ENCODE assay signal across 8 cellular contexts in genomic region chr16:85986931-85987749, GRCh38.
DNase-seq lines count a peak whose midpoint lies in the region; ATAC-seq, FAIRE-seq and TF ChIP-seq lines count a peak whose summit lies in the region.

No MANE protein-coding gene starts in this region.

- TF ChIP-seq CTCF in PC-3 (conservative IDR thresholded peaks at IDR 0.05; ENCODE audit: low read depth, low read length) (no peak), GM12878 (IDR thresholded peaks at IDR 0.05 in 2 of 3, conservative IDR thresholded peaks at IDR 0.05 in 1 of 3; ENCODE audit: control insufficient read depth in 2 of 3, extremely low read depth in 1 of 3, insufficient read depth in 1 of 3, low read depth in 3 of 3, low read length in 3 of 3) (peak; percentile 9 to 53 (median 34); a peak in 5 of 6 replicates), mucosa of descending colon (IDR thresholded peaks at IDR 0.05) (no peak), uterus (IDR thresholded peaks at IDR 0.05) (peak; percentile 25 to 43 (median 40)), mammary epithelial cell (conservative IDR thresholded peaks at IDR 0.05 in 1 of 2, IDR thresholded peaks at IDR 0.05 in 1 of 2; ENCODE audit: extremely low read depth in 1 of 2, insufficient read depth in 1 of 2, low read depth in 1 of 2, low read length in 2 of 2) (peak in 1 of 2 donors; percentile 37)

- no peaks in the 10 kb centered on the region for H4K20me1 ChIP-seq in PC-3 (ENCODE audit: low read length)
- no peaks in the 10 kb centered on the region for H4K20me1 ChIP-seq in GM12878 (ENCODE audit: control insufficient read depth, insufficient read depth)
- H4K20me1 ChIP-seq in mammary epithelial cell (ENCODE audit: insufficient read depth, low read length), result no peaks in the 10 kb centered on the region

- POLR2A ChIA-PET in PC-3 (lab: Charles Lee; ENCODE audit: unreplicated experiment) (no interaction called here), GM12878 (lab: Charles Lee) (interaction anchor here (1.0 to 2.5 kb wide), 11 partner anchors 9 to 166 kb away, joined by 3 to 10 read pairs (median 3); partner anchors contain the start of gene IRF8)

- DNase-seq in GM12892 (ENCODE audit: insufficient read length) (peak; percentile 71), PC-3 (no peak), GM12878 (ENCODE audit: low read depth, low spot score) (no peak), mucosa of descending colon (peak in 2 of 3 donors; percentile 62 to 68), uterus (no peak), mammary epithelial cell (no peak)

- peak; percentile 60 for TF ChIP-seq RAD21 in GM12878 (IDR thresholded peaks at IDR 0.05; ENCODE audit: insufficient read depth, low read depth, low read length)

- H3F3A ChIP-seq in PC-3 (ENCODE audit: low read length, unreplicated experiment), result no peaks in the 10 kb centered on the region

- H3K4me2 ChIP-seq in PC-3 (ENCODE audit: low read length) (peak overlapping the region; percentile 64), GM12878 (ENCODE audit: control insufficient read depth, insufficient read depth) (peak overlapping the region; percentile 92), mammary epithelial cell (ENCODE audit: insufficient read depth, low read depth, low read length) (no peak overlapping the region)

- peak overlapping the region; percentile 50 for H3K4me3 ChIP-seq in PC-3 (ENCODE audit: low read length)
- H3K4me3 ChIP-seq in GM12878, result peak overlapping the region; percentile 41; the same call in 1 of the 2 replicates
- no peak overlapping the region for H3K4me3 ChIP-seq in mucosa of descending colon
- H3K4me3 ChIP-seq in uterus, result no peak overlapping the region
- no peak overlapping the region for H3K4me3 ChIP-seq in mammary epithelial cell (replicated peaks in 1 of 3; ENCODE audit: insufficient read depth in 1 of 3, low read depth in 2 of 3, low read length in 3 of 3)

- BruUV-seq in PC-3 (replicated peaks; lab: Mats Ljungman, UMichigan) (no TSS peak), GM12878 (replicated peaks; lab: Mats Ljungman, UMichigan) (no TSS peak), mammary epithelial cell (replicated peaks; lab: Mats Ljungman, UMichigan) (no TSS peak)

- FAIRE-seq in GM12892 (lab: Jason Lieb, UNC) (peak; percentile 87), GM12878 (lab: Jason Lieb, UNC) (no peak)

- H3K79me2 ChIP-seq in PC-3 (ENCODE audit: low read length), result no peaks in the 10 kb centered on the region
- H3K79me2 ChIP-seq in GM12878 (ENCODE audit: control insufficient read depth, insufficient read depth, low read length), result peaks cover 5% of the 10 kb centered on the region
- H3K79me2 ChIP-seq in mammary epithelial cell (ENCODE audit: insufficient read depth, low read length), result no peaks in the 10 kb centered on the region

- H3K36me3 ChIP-seq in PC-3 (ENCODE audit: low read depth, low read length), result no peaks in the 10 kb centered on the region
- no peaks in the 10 kb centered on the region for H3K36me3 ChIP-seq in GM12878 (ENCODE audit: control insufficient read depth in 2 of 2, insufficient read depth in 2 of 2, low read length in 1 of 2)
- H3K36me3 ChIP-seq in mucosa of descending colon (ENCODE audit: low read depth), result no peaks in the 10 kb centered on the region
- no peaks in the 10 kb centered on the region for H3K36me3 ChIP-seq in uterus
- no peaks in the 10 kb centered on the region for H3K36me3 ChIP-seq in mammary epithelial cell (ENCODE audit: insufficient read depth, low read length)

- CTCF ChIA-PET in PC-3 (lab: Charles Lee) (interaction anchor here (0.6 to 1.2 kb wide), 3 partner anchors 166 to 730 kb away, joined by 3 to 10 read pairs (median 5); no protein-coding TSS in a partner anchor), GM12878 (lab: Yijun Ruan, JAX) (interaction anchor here (0.6 to 12.2 kb wide), 36 partner anchors 11 to 184 kb away, joined by 3 to 337 read pairs (median 5); partner anchors contain the start of gene IRF8), mammary epithelial cell (lab: Charles Lee; ENCODE audit: low non-redundant PET) (interaction anchor here (0.6 to 1.8 kb wide), 2 partner anchors 166 to 168 kb away, joined by 3 to 19 read pairs; no protein-coding TSS in a partner anchor)

- WGBS in GM12878 (ENCODE audit: insufficient coverage, insufficient replicate concordance, low lambda C conversion rate, missing lambda C conversion rate), result 38% methylated on average over 10 of the region's 12 CpGs
- WGBS in mammary epithelial cell (ENCODE audit: low coverage, missing lambda C conversion rate), result 12% methylated on average over 4 of the region's 12 CpGs

- ATAC-seq in PC-3 (no peak), GM12878 (peak; percentile 52), mucosa of descending colon (peak; percentile 76), HG02852 (IDR thresholded peaks at IDR 0.05; ENCODE audit: unreplicated experiment) (no peak), GM19035 (IDR thresholded peaks at IDR 0.05; ENCODE audit: unreplicated experiment) (no peak)

- H3K27me3 ChIP-seq in PC-3 (ENCODE audit: low read length), result peaks cover 89% of the 10 kb centered on the region
- H3K27me3 ChIP-seq in GM12878 (replicated peaks in 1 of 2; ENCODE audit: control insufficient read depth in 2 of 2, insufficient read depth in 2 of 2, low read length in 1 of 2), result no peaks in the 10 kb centered on the region
- no peaks in the 10 kb centered on the region for H3K27me3 ChIP-seq in uterus
- no peaks in the 10 kb centered on the region for H3K27me3 ChIP-seq in mammary epithelial cell (ENCODE audit: insufficient read depth, low read length)

- no peak for TF ChIP-seq EP300 in GM12878 (IDR thresholded peaks at IDR 0.05; ENCODE audit: borderline replicate concordance in 1 of 2, control insufficient read depth in 1 of 2, low read depth in 2 of 2, low read length in 2 of 2)

- TF ChIP-seq POLR2A in GM12892 (IDR thresholded peaks at IDR 0.05; ENCODE audit: low read depth, low read length) (no peak), GM12878 (IDR thresholded peaks at IDR 0.05; ENCODE audit: low read depth, low read length) (no peak), uterus (IDR thresholded peaks at IDR 0.05) (no peak)

- dilution Hi-C loops in mammary epithelial cell (cut with HindIII; ENCODE audit: low sequenced_read_pairs), result no loop called here

- in situ Hi-C loops in GM12878 (cut with MboI), result loop anchor here (5.0 kb wide), 1 partner anchor 165 kb away; no protein-coding TSS in a partner anchor
- in situ Hi-C loops in mammary epithelial cell (cut with MboI; ENCODE audit: low sequenced_read_pairs in 2 of 2), result no loop called here

- no peak overlapping the region for H3K9ac ChIP-seq in PC-3 (ENCODE audit: low read length)
- H3K9ac ChIP-seq in GM12878 (ENCODE audit: control insufficient read depth, insufficient read depth, low read length), result peak overlapping the region; percentile 57
- H3K9ac ChIP-seq in mammary epithelial cell (ENCODE audit: insufficient read depth, low read length), result no peak overlapping the region

- RAD21 ChIA-PET in GM12878 (lab: Charles Lee; ENCODE audit: unreplicated experiment), result interaction anchor here (0.9 to 8.2 kb wide), 25 partner anchors 10 to 531 kb away, joined by 3 to 194 read pairs (median 8); partner anchors contain the start of gene IRF8

- SMC1A ChIA-PET in GM12878 (lab: Charles Lee; ENCODE audit: uncharacterized antibody, unreplicated experiment), result interaction anchor here (0.6 to 18.6 kb wide), 32 partner anchors 9 to 534 kb away, joined by 3 to 338 read pairs (median 6); partner anchors contain the start of gene IRF8

- no peaks in the 10 kb centered on the region for H3K9me2 ChIP-seq in PC-3 (replicated peaks; ENCODE audit: low read length)

- no peak overlapping the region for H3K27ac ChIP-seq in PC-3 (ENCODE audit: low read length)
- peak overlapping the region; percentile 100 for H3K27ac ChIP-seq in GM12878 (ENCODE audit: control insufficient read depth, insufficient read depth)
- no peak overlapping the region for H3K27ac ChIP-seq in uterus
- no peak overlapping the region for H3K27ac ChIP-seq in mammary epithelial cell (ENCODE audit: insufficient read depth, low read depth, low read length)

- H2AFZ ChIP-seq in PC-3 (ENCODE audit: low read length), result no peak overlapping the region
- peak overlapping the region; percentile 21 for H2AFZ ChIP-seq in GM12878 (ENCODE audit: control insufficient read depth, low read depth, low read length)
- H2AFZ ChIP-seq in mammary epithelial cell (ENCODE audit: low read depth, low read length), result no peak overlapping the region

- intact Hi-C loops in PC-3 (cut with micrococcal nuclease) (no loop called here), GM12878 (cut with micrococcal nuclease; ENCODE audit: unreplicated experiment) (no loop called here), mucosa of descending colon (cut with DNase I, micrococcal nuclease) (loop anchor here (5.0 to 10.0 kb wide), 2 partner anchors 92 to 165 kb away; partner anchors contain the start of gene IRF8 (in 1 of the 2)), uterus (cut with DNase I; ENCODE audit: low total_unique reads) (no loop called here), mammary epithelial cell (cut with micrococcal nuclease) (loop anchor here (1.0 kb wide), 1 partner anchor 166 kb away; no protein-coding TSS in a partner anchor)

- H3K9me3 ChIP-seq in PC-3 (ENCODE audit: low read length) (no peaks in the 10 kb centered on the region), GM12878 (replicated peaks; ENCODE audit: control insufficient read depth, insufficient read depth, low read length) (no peaks in the 10 kb centered on the region), mucosa of descending colon (no peaks in the 10 kb centered on the region), uterus (no peaks in the 10 kb centered on the region), mammary epithelial cell (replicated peaks; ENCODE audit: insufficient read depth, low read length) (no peaks in the 10 kb centered on the region)

- no peaks in the 10 kb centered on the region for H3K4me1 ChIP-seq in PC-3 (ENCODE audit: insufficient read depth, low read length)
- H3K4me1 ChIP-seq in GM12878 (ENCODE audit: control insufficient read depth, insufficient read depth, low read length), result peaks cover 89% of the 10 kb centered on the region
- peaks cover 29% of the 10 kb centered on the region for H3K4me1 ChIP-seq in mucosa of descending colon (ENCODE audit: low read depth)
- H3K4me1 ChIP-seq in uterus, result no peaks in the 10 kb centered on the region
- H3K4me1 ChIP-seq in mammary epithelial cell (ENCODE audit: insufficient read depth, low read length), result no peaks in the 10 kb centered on the region

TF ChIP-seq in GM12878, 131 proteins besides CTCF, POLR2A, EP300 and RAD21 (continues in another document):
- TF ChIP-seq ZNF274 (IDR thresholded peaks at IDR 0.05; ENCODE audit: insufficient read depth, insufficient read length) (no peak), MEF2B (IDR thresholded peaks at IDR 0.05; ENCODE audit: partially characterized antibody, poor library complexity, severe bottlenecking) (peak; percentile 86), ZNF207 (IDR thresholded peaks at IDR 0.05; ENCODE audit: borderline replicate concordance) (no peak), TCF12 (IDR thresholded peaks at IDR 0.05; ENCODE audit: low read depth, low read length) (peak; percentile 38; the same call in 1 of the 2 replicates), DPF2 (IDR thresholded peaks at IDR 0.05) (0 out of 2 replicates have a peak, but pooled peaks have one; percentile 25), IKZF1 (conservative IDR thresholded peaks at IDR 0.05) (peak; percentile 69; the same call in 1 of the 2 replicates)

Comparison
In these comparisons a context has a peak if more than half of its experiments do, and no peak if none do; other contexts are left out.
1. DNase-seq: peak in GM12892 (single experiment) and mucosa of descending colon (2 of 3); none in PC-3 (single experiment), GM12878 (single experiment), uterus (0 of 2) and mammary epithelial cell (single experiment).
2. ATAC-seq: peak in GM12878 (single experiment) and mucosa of descending colon (single experiment); none in PC-3 (single experiment), HG02852 (single experiment) and GM19035 (single experiment).
3. H3K4me3 ChIP-seq: peak in PC-3 (single experiment) and GM12878 (single experiment); none in mucosa of descending colon (single experiment), uterus (0 of 2) and mammary epithelial cell (0 of 3).
4. CTCF ChIP-seq: peak in GM12878 (3 of 3) and uterus (4 of 4); none in PC-3 (single experiment) and mucosa of descending colon (single experiment).
5. intact Hi-C loops: an anchor here in mucosa of descending colon (5.0 to 10.0 kb wide) and mammary epithelial cell (1.0 kb wide); none called in PC-3, GM12878 and uterus.